In genomic region chr2:139790807-139791206, GRCh38 we compare ENCODE assay signal across 10 cellular contexts.
DNase-seq lines count a peak whose midpoint lies in the region; ATAC-seq and TF ChIP-seq lines count a peak whose summit lies in the region.
"Had no signal": no experiment of that assay in that cellular context is flagged by ENCODE, and none has a peak within 500 bp of the region (broad histone marks: within the 10 kb centered on the region; RNA-seq: fewer than 3 reads in every experiment).

No MANE protein-coding gene starts in this region.

- DNase-seq in AG10803 (ENCODE audit: low read depth): peak; percentile 3
- peak; percentile 5 for DNase-seq in RPMI8226
- peak; percentile 7 for DNase-seq in foreskin melanocyte
- no peak for DNase-seq in lower lobe of right lung
- no peak for DNase-seq in NK-92 treated with Interleukin-12 subunit alpha and Interleukin-12 subunit beta, amount 100 ng/mL, for 24 hours (lab: John Stamatoyannopoulos, UW)
- no peak for DNase-seq in stimulated activated CD4-positive, alpha-beta T cell treated with anti-CD3 and anti-CD28 coated beads, Interleukin-15, amount 100 ng/mL, for 24 hours
- no peak for DNase-seq in mesothelial cell of epicardium (ENCODE audit: low spot score in 2 of 2, unreplicated experiment in 2 of 2)
- DNase-seq: MG63 had no signal

- H3K4me3 ChIP-seq in AG10803 (ENCODE audit: low read length) (no peak overlapping the region), HEK293 (ENCODE audit: low read depth, low read length) (no peak overlapping the region), lower lobe of right lung (no peak overlapping the region)
- H3K4me3 ChIP-seq: coronary artery, MG63 had no signal

- POLR2A ChIA-PET in HEK293 (lab: Yijun Ruan, JAX): no interaction called here

- H3K27me3 ChIP-seq in lower lobe of right lung (ENCODE audit: low read depth): no peaks in the 10 kb centered on the region
- H3K27me3 ChIP-seq: MG63 had no signal

- intact Hi-C loops in lower lobe of right lung (cut with DNase I): no loop called here

- H3K4me1 ChIP-seq in HEK293 (ENCODE audit: control insufficient read depth, insufficient read depth, low read length) (no peaks in the 10 kb centered on the region), lower lobe of right lung (no peaks in the 10 kb centered on the region)

- H3K4me1 Mint-ChIP-seq in mesothelial cell of epicardium: peaks cover 19% of the 10 kb centered on the region

- no peak overlapping the region for H3K4me3 Mint-ChIP-seq in mesothelial cell of epicardium

- no peaks in the 10 kb centered on the region for H3K36me3 Mint-ChIP-seq in mesothelial cell of epicardium

- TF ChIP-seq CTCF in AG10803 (conservative IDR thresholded peaks at IDR 0.05; ENCODE audit: low read length): peak; percentile 27; the same call in 1 of the 2 replicates
- no peak for TF ChIP-seq CTCF in HEK293 (tag by site-specific recombination; IDR thresholded peaks at IDR 0.05)
- no peak for TF ChIP-seq CTCF in lower lobe of right lung (IDR thresholded peaks at IDR 0.05)
- TF ChIP-seq CTCF in mesothelial cell of epicardium (IDR thresholded peaks at IDR 0.05; ENCODE audit: unreplicated experiment): no peak

- no peak for ATAC-seq in lower lobe of right lung

- peaks cover 4% of the 10 kb centered on the region for H3K9me3 Mint-ChIP-seq in mesothelial cell of epicardium

- H3K36me3 ChIP-seq in HEK293 (ENCODE audit: control insufficient read depth in 2 of 2, insufficient read depth in 1 of 2, low read length in 2 of 2) (no peaks in the 10 kb centered on the region), lower lobe of right lung (no peaks in the 10 kb centered on the region)
- H3K36me3 ChIP-seq: MG63 had no signal

- H3K27ac ChIP-seq in HEK293 (ENCODE audit: extremely low read depth, low read depth, low read length) (no peak overlapping the region), lower lobe of right lung (no peak overlapping the region)
- H3K27ac ChIP-seq: coronary artery had no signal

- CTCF ChIA-PET in HEK293 (lab: Yijun Ruan, JAX): interaction anchor here (2.0 kb wide), 1 partner anchor 1073 kb away, joined by 8 read pairs; no protein-coding TSS in a partner anchor

- no peak overlapping the region for H3K27ac Mint-ChIP-seq in mesothelial cell of epicardium

- no peaks in the 10 kb centered on the region for H3K27me3 Mint-ChIP-seq in mesothelial cell of epicardium (ENCODE audit: low read depth)

- H3K9me3 ChIP-seq in HEK293 (ENCODE audit: control insufficient read depth, insufficient read depth, low read depth, low read length): no peaks in the 10 kb centered on the region
- no peaks in the 10 kb centered on the region for H3K9me3 ChIP-seq in lower lobe of right lung
- H3K9me3 ChIP-seq: MG63 had no signal

TF ChIP-seq in HEK293, 187 proteins besides CTCF, POLR2A, EP300 and RAD21:
- TF ChIP-seq ZNF433 (tag by site-specific recombination; IDR thresholded peaks at IDR 0.05; ENCODE audit: low read depth) (no peak), ZFP37 (tag by site-specific recombination; IDR thresholded peaks at IDR 0.05) (no peak), ZBTB8A (tag by site-specific recombination; IDR thresholded peaks at IDR 0.05) (no peak), INSM2 (tag by site-specific recombination; IDR thresholded peaks at IDR 0.05) (no peak), ZNF654 (tag by site-specific recombination; IDR thresholded peaks at IDR 0.05; ENCODE audit: low read depth) (peak; percentile 73), BCL11A (tag by site-specific recombination; IDR thresholded peaks at IDR 0.05; ENCODE audit: low read depth) (no peak), ATF2 (tag by site-specific recombination; IDR thresholded peaks at IDR 0.05; ENCODE audit: low read depth) (no peak), HOXC10 (CRISPR knock-in tag; IDR thresholded peaks at IDR 0.05) (no peak)

Comparison
In these comparisons a context has a peak if more than half of its experiments do, and no peak if none do; other contexts are left out.
1. DNase-seq: peak in AG10803 (single experiment), RPMI8226 (single experiment) and foreskin melanocyte (single experiment); none in lower lobe of right lung (single experiment), NK-92 treated with Interleukin-12 subunit alpha and Interleukin-12 subunit beta, amount 100 ng/mL, for 24 hours (single experiment), stimulated activated CD4-positive, alpha-beta T cell treated with anti-CD3 and anti-CD28 coated beads, Interleukin-15, amount 100 ng/mL, for 24 hours (single experiment) and mesothelial cell of epicardium (0 of 2).